11 cellular contexts compared by ENCODE assay signal in genomic region chr3:152100491-152101086, GRCh38.
DNase-seq lines count a peak whose midpoint lies in the region; ATAC-seq, FAIRE-seq and TF ChIP-seq lines count a peak whose summit lies in the region.
"Had no signal": no experiment of that assay in that cellular context is flagged by ENCODE, and none has a peak within 500 bp of the region (broad histone marks: within the 10 kb centered on the region; RNA-seq: fewer than 3 reads in every experiment).

No MANE protein-coding gene starts in this region.

- no peak overlapping the region for H3K9ac ChIP-seq in GM12878 (ENCODE audit: control insufficient read depth, insufficient read depth, low read length)

- TF ChIP-seq RAD21 in GM12878 (IDR thresholded peaks at IDR 0.05; ENCODE audit: insufficient read depth, low read depth, low read length): no peak

- intact Hi-C loops in GM12878 (cut with micrococcal nuclease; ENCODE audit: unreplicated experiment): no loop called here

- H3K79me2 ChIP-seq in GM12878 (ENCODE audit: control insufficient read depth, insufficient read depth, low read length): no peaks in the 10 kb centered on the region

- TF ChIP-seq POLR2A in GM12891 (IDR thresholded peaks at IDR 0.05; ENCODE audit: low read depth, low read length) (no peak), GM12878 (IDR thresholded peaks at IDR 0.05; ENCODE audit: low read depth, low read length) (no peak), GM12892 (IDR thresholded peaks at IDR 0.05; ENCODE audit: low read depth, low read length) (no peak)

- ATAC-seq in GM21447 (IDR thresholded peaks at IDR 0.05; ENCODE audit: unreplicated experiment) (peak; percentile 99), HG03378 (IDR thresholded peaks at IDR 0.05; ENCODE audit: unreplicated experiment) (peak; percentile 100), GM12878 (peak; percentile 99)
- ATAC-seq: pancreas had no signal

- SMC1A ChIA-PET in GM12878 (lab: Charles Lee; ENCODE audit: uncharacterized antibody, unreplicated experiment): interaction anchor here (0.7 to 2.0 kb wide), 11 partner anchors 9 to 343 kb away, joined by 3 to 7 read pairs (median 3); no protein-coding TSS in a partner anchor

- H3K36me3 ChIP-seq in GM12878 (ENCODE audit: control insufficient read depth in 2 of 2, insufficient read depth in 2 of 2, low read length in 1 of 2): no peaks in the 10 kb centered on the region
- H3K36me3 ChIP-seq: pancreas had no signal

- DNase-seq in GM12891 (ENCODE audit: insufficient read length, low spot score) (no peak), GM12878 (ENCODE audit: low read depth, low spot score) (peak; percentile 59), GM12892 (ENCODE audit: insufficient read length) (no peak), inferior parietal cortex (ENCODE audit: extremely low spot score) (no peak)
- no peak for DNase-seq in effector CD4-positive, alpha-beta T cell
- DNase-seq in stimulated activated CD4-positive, alpha-beta T cell treated with anti-CD3 and anti-CD28 coated beads, Interleukin-15, amount 100 ng/mL, for 24 hours: no peak
- DNase-seq: activated CD4-positive, alpha-beta T cell treated with anti-CD3 and anti-CD28 coated beads, Interleukin-2, amount 50 U/mL, for 4 hours; pancreas; testis had no signal

- in situ Hi-C loops in GM12878 (cut with MboI): no loop called here

- H3K27me3 ChIP-seq in GM12878 (replicated peaks in 1 of 2; ENCODE audit: control insufficient read depth in 2 of 2, insufficient read depth in 2 of 2, low read length in 1 of 2): no peaks in the 10 kb centered on the region
- H3K27me3 ChIP-seq: pancreas, testis had no signal

- peaks cover 2% of the 10 kb centered on the region; the same call in 2 of the 3 replicates for H3K9me3 ChIP-seq in GM12878 (replicated peaks; ENCODE audit: control insufficient read depth, insufficient read depth, low read length)
- H3K9me3 ChIP-seq: pancreas, testis had no signal

- H3K4me3 ChIP-seq in GM12878: no peak overlapping the region
- H3K4me3 ChIP-seq: pancreas, testis had no signal

- 65% methylated on average over 3 of the region's 3 CpGs for WGBS in GM12878 (ENCODE audit: insufficient coverage, insufficient replicate concordance, low lambda C conversion rate, missing lambda C conversion rate)

- no peak for TF ChIP-seq CTCF in GM12878 (IDR thresholded peaks at IDR 0.05 in 2 of 3, conservative IDR thresholded peaks at IDR 0.05 in 1 of 3; ENCODE audit: control insufficient read depth in 2 of 3, extremely low read depth in 1 of 3, insufficient read depth in 1 of 3, low read depth in 3 of 3, low read length in 3 of 3)

- no peak overlapping the region for H3K27ac ChIP-seq in GM12878 (ENCODE audit: control insufficient read depth, insufficient read depth)
- H3K27ac ChIP-seq: pancreas, testis had no signal

- no peaks in the 10 kb centered on the region for H4K20me1 ChIP-seq in GM12878 (ENCODE audit: control insufficient read depth, insufficient read depth)

- FAIRE-seq in GM12891 (lab: Jason Lieb, UNC): peak; percentile 77
- peak; percentile 75 for FAIRE-seq in GM12878 (lab: Jason Lieb, UNC)
- FAIRE-seq in GM12892 (lab: Jason Lieb, UNC): no peak
- FAIRE-seq: pancreas had no signal

- H2AFZ ChIP-seq in GM12878 (ENCODE audit: control insufficient read depth, low read depth, low read length): no peak overlapping the region

- BruUV-seq in GM12878 (replicated peaks; lab: Mats Ljungman, UMichigan): no TSS peak

- no peaks in the 10 kb centered on the region for H3K4me1 ChIP-seq in GM12878 (ENCODE audit: control insufficient read depth, insufficient read depth, low read length)
- H3K4me1 ChIP-seq: pancreas, testis had no signal

- RAD21 ChIA-PET in GM12878 (lab: Charles Lee; ENCODE audit: unreplicated experiment): interaction anchor here (0.9 to 1.6 kb wide), 6 partner anchors 9 to 343 kb away, joined by 3 to 4 read pairs (median 3); no protein-coding TSS in a partner anchor

- CTCF ChIA-PET in GM12878 (lab: Yijun Ruan, JAX): interaction anchor here (1.0 to 1.3 kb wide), 5 partner anchors 16 to 343 kb away, joined by 3 to 6 read pairs (median 4); no protein-coding TSS in a partner anchor

- no peak overlapping the region for H3K4me2 ChIP-seq in GM12878 (ENCODE audit: control insufficient read depth, insufficient read depth)

- peak; percentile 71 to 73; a peak in 2 of 4 replicates for TF ChIP-seq EP300 in GM12878 (IDR thresholded peaks at IDR 0.05; ENCODE audit: borderline replicate concordance in 1 of 2, control insufficient read depth in 1 of 2, low read depth in 2 of 2, low read length in 2 of 2)

- POLR2A ChIA-PET in GM12878 (lab: Charles Lee): no interaction called here

TF ChIP-seq in GM12891, 5 proteins besides CTCF, POLR2A, EP300 and RAD21:
- TF ChIP-seq POLR2AphosphoS5 (IDR thresholded peaks at IDR 0.05; ENCODE audit: low read depth, low read length) (no peak), POU2F2 (IDR thresholded peaks at IDR 0.05; ENCODE audit: low read depth, low read length) (no peak), SPI1 (IDR thresholded peaks at IDR 0.05; ENCODE audit: low read depth, low read length) (0 out of 2 replicates have a peak, but pooled peaks have one; percentile 1), PAX5 (IDR thresholded peaks at IDR 0.05; ENCODE audit: insufficient read depth, low read length, severe bottlenecking) (no peak), TAF1 (IDR thresholded peaks at IDR 0.05; ENCODE audit: low read depth, low read length) (no peak)

TF ChIP-seq in GM12878, 131 proteins besides CTCF, POLR2A, EP300 and RAD21 (continues in another document):
- TF ChIP-seq E4F1 (IDR thresholded peaks at IDR 0.05; ENCODE audit: borderline replicate concordance, partially characterized antibody) (no peak), GABPA (IDR thresholded peaks at IDR 0.05; ENCODE audit: low read depth) (no peak), POLR2AphosphoS5 (IDR thresholded peaks at IDR 0.05; ENCODE audit: low read length) (no peak), POU2F2 (IDR thresholded peaks at IDR 0.05; ENCODE audit: borderline replicate concordance, low read depth, low read length) (no peak), SKIL (IDR thresholded peaks at IDR 0.05; ENCODE audit: low read depth, poor library complexity, severe bottlenecking) (peak; percentile 53), NFIC (IDR thresholded peaks at IDR 0.05; ENCODE audit: low read depth, low read length) (no peak), ZBTB40 (IDR thresholded peaks at IDR 0.05; ENCODE audit: borderline replicate concordance) (no peak)
